ENCODE assay signal across 12 cellular contexts in the genomic region with DNA sequence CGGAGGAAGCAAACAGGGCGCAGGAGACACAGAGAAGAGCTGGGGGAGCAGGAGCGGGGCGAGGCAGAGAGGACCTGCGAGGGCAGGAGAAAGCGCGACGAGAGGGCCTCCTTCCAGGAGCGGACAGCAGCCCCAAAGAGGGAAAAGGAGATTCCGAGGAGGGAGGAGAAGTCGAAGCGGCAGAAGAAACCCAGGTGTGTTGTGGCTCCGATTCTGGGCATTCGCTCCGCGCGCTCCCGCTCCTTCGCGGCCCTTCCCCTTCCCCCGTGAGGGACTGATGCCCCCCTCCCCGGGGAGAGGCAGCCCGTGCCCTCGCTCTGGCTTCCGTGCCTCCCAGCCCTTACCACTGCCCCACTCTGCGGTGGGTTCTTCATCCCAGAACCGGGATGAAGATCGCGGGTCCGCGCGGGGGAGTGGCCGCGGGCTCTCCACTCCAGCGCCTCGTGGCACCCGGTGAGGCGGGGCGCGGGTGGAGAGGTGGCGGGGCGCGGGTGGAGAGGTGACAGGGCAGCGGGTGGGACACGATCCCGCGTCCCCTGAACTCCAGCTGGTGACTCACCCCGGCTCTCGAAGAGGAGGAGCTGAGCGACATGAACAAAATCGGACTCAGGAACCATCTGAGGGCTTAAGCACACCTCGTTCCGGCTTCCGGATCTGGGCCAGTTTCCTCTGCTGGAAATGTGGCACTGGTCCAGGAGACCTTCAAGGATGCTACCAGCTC. TPM values are rescaled to one million over a fixed set of nuclear protein-coding genes. Genes with fewer than 3 reads are reported as not detected.
DNase-seq lines count a peak whose midpoint lies in the region; ATAC-seq and TF ChIP-seq lines count a peak whose summit lies in the region.
"Had no signal": no experiment of that assay in that cellular context is flagged by ENCODE, and none has a peak within 500 bp of the region (broad histone marks: within the 10 kb centered on the region; RNA-seq: fewer than 3 reads in every experiment).

No MANE protein-coding gene starts in this region.

- H3K27me3 ChIP-seq in lower lobe of right lung (ENCODE audit: low read depth) (peaks cover 74% of the 10 kb centered on the region), transverse colon (peaks cover 63% of the 10 kb centered on the region)
- H3K27me3 ChIP-seq: BLaER1 had no signal

- H3K9me3 ChIP-seq in lower lobe of right lung, result no peaks in the 10 kb centered on the region
- no peaks in the 10 kb centered on the region for H3K9me3 ChIP-seq in transverse colon
- H3K9me3 ChIP-seq: BLaER1 had no signal

- TF ChIP-seq CTCF in lower lobe of right lung (IDR thresholded peaks at IDR 0.05), result no peak
- TF ChIP-seq CTCF in transverse colon (IDR thresholded peaks at IDR 0.05), result no peak

- no peak overlapping the region for H3K27ac Mint-ChIP-seq in activated naive CD8-positive, alpha-beta T cell
- H3K27ac Mint-ChIP-seq in activated naive CD8-positive, alpha-beta T cell treated with anti-CD3 and anti-CD28 coated beads, Interleukin-2, amount 50 U/mL, for 24 hours, result no peak overlapping the region
- H3K27ac Mint-ChIP-seq: effector memory CD8-positive, alpha-beta T cell had no signal

- H3K36me3 Mint-ChIP-seq in activated naive CD8-positive, alpha-beta T cell, result no peaks in the 10 kb centered on the region
- no peaks in the 10 kb centered on the region for H3K36me3 Mint-ChIP-seq in activated naive CD8-positive, alpha-beta T cell treated with anti-CD3 and anti-CD28 coated beads, Interleukin-2, amount 50 U/mL, for 24 hours (ENCODE audit: low read depth)

- TF ChIP-seq EP300 in transverse colon (IDR thresholded peaks at IDR 0.05; ENCODE audit: low read depth), result no peak

- H3K4me3 ChIP-seq in lower lobe of right lung, result peak overlapping the region; percentile 42
- H3K4me3 ChIP-seq in transverse colon, result peak overlapping the region in 3 of 4 donors; percentile 7 to 32 (median 31)
- H3K4me3 ChIP-seq: BLaER1 had no signal

- in situ Hi-C loops in transverse colon (cut with MboI; ENCODE audit: low pct_ligation_motif_present in 1 of 4, low pct_unique_long_range_greater_than_20kb in 1 of 4, low sequenced_read_pairs in 3 of 4), result no loop called here

- no peak for ATAC-seq in activated naive CD8-positive, alpha-beta T cell treated with anti-CD3 and anti-CD28 coated beads, Interleukin-2, amount 50 U/mL, for 24 hours
- peak; percentile 31 to 34 for ATAC-seq in lower lobe of right lung
- no peak for ATAC-seq in HG03469 (IDR thresholded peaks at IDR 0.05; ENCODE audit: unreplicated experiment)
- ATAC-seq: effector memory CD8-positive, alpha-beta T cell; HCT116 had no signal

- no peak overlapping the region for H3K27ac ChIP-seq in lower lobe of right lung
- H3K27ac ChIP-seq in transverse colon, result no peak overlapping the region
- H3K27ac ChIP-seq: BLaER1 had no signal

- H3K4me1 ChIP-seq in lower lobe of right lung (peaks cover 9% of the 10 kb centered on the region), transverse colon (peaks cover 0 to 10% (median 7%) of the 10 kb centered on the region in 4 donors)
- H3K4me1 ChIP-seq: BLaER1 had no signal

- H3K4me3 Mint-ChIP-seq in activated naive CD8-positive, alpha-beta T cell, result peak overlapping the region; percentile 46
- H3K4me3 Mint-ChIP-seq in activated naive CD8-positive, alpha-beta T cell treated with anti-CD3 and anti-CD28 coated beads, Interleukin-2, amount 50 U/mL, for 24 hours, result no peak overlapping the region

- intact Hi-C loops in lower lobe of right lung (cut with DNase I), result no loop called here
- intact Hi-C loops in transverse colon (cut with DNase I; ENCODE audit: low total_unique reads), result no loop called here

- DNase-seq in activated naive CD8-positive, alpha-beta T cell treated with anti-CD3 and anti-CD28 coated beads, Interleukin-2, amount 50 U/mL, for 24 hours, result no peak
- peak; percentile 73 for DNase-seq in cerebellum (ENCODE audit: low spot score)
- no peak for DNase-seq in lower lobe of right lung
- DNase-seq in transverse colon, result no peak
- DNase-seq in MV-4-11 (lab: John Stamatoyannopoulos, UW), result no peak
- no peak for DNase-seq in activated gamma-delta T cell (lab: John Stamatoyannopoulos, UW)
- DNase-seq: effector memory CD8-positive, alpha-beta T cell; KG1 had no signal

- WGBS in transverse colon (ENCODE audit: low coverage in 1 of 2), 2 donors, result 8 to 9% methylated on average over 17 to 54 of the region's 54 CpGs

- no peaks in the 10 kb centered on the region for H3K9me3 Mint-ChIP-seq in activated naive CD8-positive, alpha-beta T cell (ENCODE audit: low read depth)
- no peaks in the 10 kb centered on the region for H3K9me3 Mint-ChIP-seq in activated naive CD8-positive, alpha-beta T cell treated with anti-CD3 and anti-CD28 coated beads, Interleukin-2, amount 50 U/mL, for 24 hours
- H3K9me3 Mint-ChIP-seq: effector memory CD8-positive, alpha-beta T cell had no signal

- TF ChIP-seq POLR2A in transverse colon (IDR thresholded peaks at IDR 0.05), result no peak

- peaks cover 35% of the 10 kb centered on the region for H3K27me3 Mint-ChIP-seq in activated naive CD8-positive, alpha-beta T cell
- peaks cover 52% of the 10 kb centered on the region for H3K27me3 Mint-ChIP-seq in activated naive CD8-positive, alpha-beta T cell treated with anti-CD3 and anti-CD28 coated beads, Interleukin-2, amount 50 U/mL, for 24 hours

- H3K36me3 ChIP-seq in lower lobe of right lung, result no peaks in the 10 kb centered on the region
- H3K36me3 ChIP-seq in transverse colon, result no peaks in the 10 kb centered on the region
- H3K36me3 ChIP-seq: BLaER1 had no signal

- peaks cover 7% of the 10 kb centered on the region for H3K4me1 Mint-ChIP-seq in activated naive CD8-positive, alpha-beta T cell (ENCODE audit: low read depth)
- no peaks in the 10 kb centered on the region for H3K4me1 Mint-ChIP-seq in activated naive CD8-positive, alpha-beta T cell treated with anti-CD3 and anti-CD28 coated beads, Interleukin-2, amount 50 U/mL, for 24 hours

RNA-seq across cellular contexts. Expression of a gene that starts 22.4 kb away (rescaled TPM):
- total RNA-seq in cerebellum (3.7 TPM), lower lobe of right lung (0.92 TPM), transverse colon (not detected)

RNA-seq across cellular contexts. Expression of a gene that starts 50.0 kb away (rescaled TPM):
- 18.0 TPM for total RNA-seq in cerebellum
- 8.8 TPM for total RNA-seq in lower lobe of right lung
- total RNA-seq in transverse colon, result 1 to 10 TPM; 2.4 to 9.8 (median 6.1) TPM

Comparison
In these comparisons a context has a peak if more than half of its experiments do, and no peak if none do; other contexts are left out.
1. ATAC-seq: peak in lower lobe of right lung (2 of 2); none in activated naive CD8-positive, alpha-beta T cell treated with anti-CD3 and anti-CD28 coated beads, Interleukin-2, amount 50 U/mL, for 24 hours (single experiment) and HG03469 (single experiment).